In the genomic region with DNA sequence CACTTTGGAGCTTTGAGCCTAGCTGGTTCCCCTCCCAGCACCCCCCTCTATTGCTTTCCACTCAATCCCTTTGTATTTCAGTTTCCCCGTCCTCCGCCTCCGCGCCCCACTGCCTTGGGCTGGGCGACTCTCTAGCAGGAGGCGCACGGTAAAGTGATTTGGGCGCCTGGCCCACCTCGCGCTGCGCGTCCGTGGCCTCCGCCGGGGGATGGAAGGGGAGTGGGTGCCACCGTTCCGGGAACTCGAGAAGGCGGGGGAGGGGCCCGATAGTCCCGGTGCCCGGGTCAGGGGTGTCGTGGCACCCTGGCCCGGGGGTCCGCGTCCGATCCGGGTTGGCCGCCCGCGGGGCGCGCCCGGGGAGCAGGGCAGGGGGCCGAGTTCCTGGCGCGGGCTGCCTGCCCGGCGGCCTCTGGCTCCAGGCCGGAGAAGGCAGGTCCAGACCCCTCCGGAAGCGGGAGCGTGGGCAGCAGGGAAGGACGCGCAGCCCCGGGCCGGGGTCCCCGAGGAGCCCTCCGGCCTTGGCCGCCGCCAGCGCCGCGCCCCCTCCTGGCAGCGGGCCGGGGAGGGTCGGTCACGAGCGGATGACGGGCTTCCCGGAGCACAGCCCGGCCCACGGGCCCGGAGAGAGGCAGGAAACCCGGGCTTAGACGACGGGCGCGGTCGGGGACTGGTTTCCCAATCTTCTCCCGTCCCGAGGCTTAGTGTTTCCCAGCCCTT, we compare ENCODE assay signal across 1 cellular context.
TF ChIP-seq lines count a peak whose summit lies in the region.

No MANE protein-coding gene starts in this region.

TF ChIP-seq in HepG2, 621 proteins besides CTCF, POLR2A, EP300 and RAD21 (continued from another document):
- no peak for TF ChIP-seq ZNF280D (CRISPR knock-in tag; IDR thresholded peaks at IDR 0.05)
- no peak for TF ChIP-seq ZKSCAN1 (IDR thresholded peaks at IDR 0.05; ENCODE audit: low read length)
- TF ChIP-seq AGO2 (optimal IDR thresholded peaks at IDR 0.05; ENCODE audit: low read depth, low read length): no peak
- no peak for TF ChIP-seq GLMP (CRISPR knock-in tag; IDR thresholded peaks at IDR 0.05; ENCODE audit: borderline replicate concordance)
- no peak for TF ChIP-seq ZNF577 (CRISPR knock-in tag; IDR thresholded peaks at IDR 0.05; ENCODE audit: borderline replicate concordance, low read depth)
- TF ChIP-seq DNMT1 (CRISPR knock-in tag; IDR thresholded peaks at IDR 0.05): no peak
- TF ChIP-seq, protein P1, sequence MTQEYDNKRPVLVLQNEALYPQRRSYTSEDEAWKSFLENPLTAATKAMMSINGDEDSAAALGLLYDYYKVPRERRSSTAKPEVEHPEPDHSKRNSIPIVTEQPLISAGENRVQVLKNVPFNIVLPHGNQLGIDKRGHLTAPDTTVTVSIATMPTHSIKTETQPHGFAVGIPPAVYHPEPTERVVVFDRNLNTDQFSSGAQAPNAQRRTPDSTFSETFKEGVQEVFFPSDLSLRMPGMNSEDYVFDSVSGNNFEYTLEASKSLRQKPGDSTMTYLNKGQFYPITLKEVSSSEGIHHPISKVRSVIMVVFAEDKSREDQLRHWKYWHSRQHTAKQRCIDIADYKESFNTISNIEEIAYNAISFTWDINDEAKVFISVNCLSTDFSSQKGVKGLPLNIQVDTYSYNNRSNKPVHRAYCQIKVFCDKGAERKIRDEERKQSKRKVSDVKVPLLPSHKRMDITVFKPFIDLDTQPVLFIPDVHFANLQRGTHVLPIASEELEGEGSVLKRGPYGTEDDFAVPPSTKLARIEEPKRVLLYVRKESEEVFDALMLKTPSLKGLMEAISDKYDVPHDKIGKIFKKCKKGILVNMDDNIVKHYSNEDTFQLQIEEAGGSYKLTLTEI (CRISPR knock-in tag; conservative IDR thresholded peaks at IDR 0.05): no peak
- TF ChIP-seq SMC3 (IDR thresholded peaks at IDR 0.05; ENCODE audit: low read length): no peak
- TF ChIP-seq, protein P2, sequence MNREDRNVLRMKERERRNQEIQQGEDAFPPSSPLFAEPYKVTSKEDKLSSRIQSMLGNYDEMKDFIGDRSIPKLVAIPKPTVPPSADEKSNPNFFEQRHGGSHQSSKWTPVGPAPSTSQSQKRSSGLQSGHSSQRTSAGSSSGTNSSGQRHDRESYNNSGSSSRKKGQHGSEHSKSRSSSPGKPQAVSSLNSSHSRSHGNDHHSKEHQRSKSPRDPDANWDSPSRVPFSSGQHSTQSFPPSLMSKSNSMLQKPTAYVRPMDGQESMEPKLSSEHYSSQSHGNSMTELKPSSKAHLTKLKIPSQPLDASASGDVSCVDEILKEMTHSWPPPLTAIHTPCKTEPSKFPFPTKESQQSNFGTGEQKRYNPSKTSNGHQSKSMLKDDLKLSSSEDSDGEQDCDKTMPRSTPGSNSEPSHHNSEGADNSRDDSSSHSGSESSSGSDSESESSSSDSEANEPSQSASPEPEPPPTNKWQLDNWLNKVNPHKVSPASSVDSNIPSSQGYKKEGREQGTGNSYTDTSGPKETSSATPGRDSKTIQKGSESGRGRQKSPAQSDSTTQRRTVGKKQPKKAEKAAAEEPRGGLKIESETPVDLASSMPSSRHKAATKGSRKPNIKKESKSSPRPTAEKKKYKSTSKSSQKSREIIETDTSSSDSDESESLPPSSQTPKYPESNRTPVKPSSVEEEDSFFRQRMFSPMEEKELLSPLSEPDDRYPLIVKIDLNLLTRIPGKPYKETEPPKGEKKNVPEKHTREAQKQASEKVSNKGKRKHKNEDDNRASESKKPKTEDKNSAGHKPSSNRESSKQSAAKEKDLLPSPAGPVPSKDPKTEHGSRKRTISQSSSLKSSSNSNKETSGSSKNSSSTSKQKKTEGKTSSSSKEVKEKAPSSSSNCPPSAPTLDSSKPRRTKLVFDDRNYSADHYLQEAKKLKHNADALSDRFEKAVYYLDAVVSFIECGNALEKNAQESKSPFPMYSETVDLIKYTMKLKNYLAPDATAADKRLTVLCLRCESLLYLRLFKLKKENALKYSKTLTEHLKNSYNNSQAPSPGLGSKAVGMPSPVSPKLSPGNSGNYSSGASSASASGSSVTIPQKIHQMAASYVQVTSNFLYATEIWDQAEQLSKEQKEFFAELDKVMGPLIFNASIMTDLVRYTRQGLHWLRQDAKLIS (CRISPR knock-in tag; IDR thresholded peaks at IDR 0.05): no peak
- no peak for TF ChIP-seq KLF11 (CRISPR knock-in tag; IDR thresholded peaks at IDR 0.05)
- TF ChIP-seq GZF1 (CRISPR knock-in tag; IDR thresholded peaks at IDR 0.05): no peak
